Comparison of ENCODE assay signal across 35 cellular contexts in genomic region chr9:21404146-21404545, GRCh38. TPM values are rescaled to one million over a fixed set of nuclear protein-coding genes. Genes with fewer than 3 reads are reported as not detected.
"Had no signal": no experiment of that assay in that cellular context is flagged by ENCODE, and none has a peak within 500 bp of the region (broad histone marks: within the 10 kb centered on the region; RNA-seq: fewer than 3 reads in every experiment).

No MANE protein-coding gene starts in this region.

- ATAC-seq: natural killer cell; psoas muscle; right lobe of liver; stimulated activated naive B cell treated with anti-CD40 and anti-IgM and Interleukin-4, amounts not matched to agents 10 μg/mL and 1 μg/mL and 100 μg/mL, for 72 hours; stimulated activated naive CD8-positive, alpha-beta T cell treated with anti-CD3 and anti-CD28 coated beads, Interleukin-15, Interleukin-2, amounts not matched to agents 100 U/mL and 50 U/mL, for 24 hours had no signal

- H3K27me3 ChIP-seq: testis had no signal

- DNase-seq: hypothalamus; immature natural killer cell; islet precursor cell; left ventricle myocardium inferior; mesendoderm; naive B cell; natural killer cell; nephron progenitor cell; occipital lobe; psoas muscle; right lobe of liver; stimulated activated CD4-positive, alpha-beta T cell treated with anti-CD3 and anti-CD28 coated beads, Interleukin-12 subunit alpha, Interleukin-12 subunit beta, amount 100 ng/mL, for 4 hours; stimulated activated CD4-positive, alpha-beta T cell treated with anti-CD3 and anti-CD28 coated beads, Interleukin-15, amount 100 ng/mL, for 24 hours; stimulated activated CD4-positive, alpha-beta T cell treated with anti-CD3 and anti-CD28 coated beads, Interleukin-2, amount 100 ng/mL, for 24 hours; stimulated activated CD4-positive, alpha-beta T cell treated with anti-CD3 and anti-CD28 coated beads, Interleukin-4, amount 100 ng/mL, for 1 hour; stimulated activated naive B cell treated with anti-CD40 and anti-IgM and Interleukin-4, amounts not matched to agents 10 μg/mL and 1 μg/mL and 100 μg/mL, for 72 hours; stimulated activated naive CD8-positive, alpha-beta T cell treated with anti-CD3 and anti-CD28 coated beads, Interleukin-15, Interleukin-2, amounts not matched to agents 100 U/mL and 50 U/mL, for 24 hours; stomach; testis; thyroid gland; transverse colon; upper lobe of left lung had no signal

- H3K9me3 ChIP-seq: left ventricle myocardium inferior, neutrophil, psoas muscle, right lobe of liver, stomach, testis, thyroid gland, transverse colon, upper lobe of left lung, vagina had no signal

- H3K36me3 ChIP-seq: left ventricle myocardium inferior, neural progenitor cell, neutrophil, right lobe of liver, stomach, thyroid gland, transverse colon, upper lobe of left lung, vagina had no signal

- H2AFZ ChIP-seq: neural progenitor cell, parathyroid adenoma had no signal

- H3K4me3 ChIP-seq: left ventricle myocardium inferior, lung, neural progenitor cell, psoas muscle, right lobe of liver, stomach, testis, thyroid gland, transverse colon, upper lobe of left lung, vagina had no signal

- H3K27ac ChIP-seq: left ventricle myocardium inferior, neural progenitor cell, neutrophil, parathyroid adenoma, psoas muscle, right lobe of liver, stomach, testis, thyroid gland, transverse colon, upper lobe of left lung, vagina had no signal

- H3K79me2 ChIP-seq: parathyroid adenoma had no signal

- H3K9ac ChIP-seq: neural progenitor cell, parathyroid adenoma had no signal

- H3K4me1 ChIP-seq: neural progenitor cell, parathyroid adenoma, testis had no signal

- H3K4me2 ChIP-seq: neural progenitor cell had no signal

RNA-seq across cellular contexts. Expression of gene IFNA8, which starts 4.8 kb away (rescaled TPM):
- total RNA-seq: kidney epithelial cell, left ventricle myocardium inferior, lower leg skin, lung, mesothelial cell of epicardium, mononuclear cell, natural killer cell, occipital lobe, osteocyte, posterior vena cava, psoas muscle, right lobe of liver, skeletal muscle tissue, stomach, testis, thyroid gland, transverse colon, upper lobe of left lung, urinary bladder, vagina had no signal
- polyA plus RNA-seq: immature natural killer cell, lung, psoas muscle, stomach, urinary bladder had no signal

RNA-seq across cellular contexts. Expression of gene IFNA2, which starts 18.9 kb away (rescaled TPM):
- total RNA-seq: kidney epithelial cell, left ventricle myocardium inferior, lower leg skin, lung, natural killer cell, occipital lobe, osteocyte, posterior vena cava, psoas muscle, right lobe of liver, skeletal muscle tissue, stomach, thyroid gland, transverse colon, upper lobe of left lung, urinary bladder, vagina had no signal
- polyA plus RNA-seq: immature natural killer cell, lung, psoas muscle, stomach, urinary bladder had no signal

RNA-seq across cellular contexts. Expression of gene IFNA1, which starts 36.1 kb away (rescaled TPM):
- total RNA-seq: kidney epithelial cell, left ventricle myocardium inferior, lower leg skin, lung, mesothelial cell of epicardium, mononuclear cell, natural killer cell, occipital lobe, osteocyte, posterior vena cava, psoas muscle, right lobe of liver, skeletal muscle tissue, stomach, testis, thyroid gland, transverse colon, urinary bladder, vagina had no signal
- polyA plus RNA-seq: immature natural killer cell, psoas muscle, stomach, urinary bladder had no signal

RNA-seq across cellular contexts. Expression of gene IFNA13, which starts 36.3 kb away (rescaled TPM):
- total RNA-seq: kidney epithelial cell, left ventricle myocardium inferior, lower leg skin, lung, mononuclear cell, natural killer cell, occipital lobe, osteocyte, posterior vena cava, psoas muscle, right lobe of liver, stomach, thyroid gland, transverse colon, upper lobe of left lung, urinary bladder, vagina had no signal
- polyA plus RNA-seq: immature natural killer cell, lung, psoas muscle, stomach, urinary bladder had no signal

RNA-seq across cellular contexts. Expression of gene IFNA6, which starts 53.5 kb away (rescaled TPM):
- total RNA-seq: kidney epithelial cell, left ventricle myocardium inferior, lower leg skin, lung, mesothelial cell of epicardium, natural killer cell, occipital lobe, osteocyte, posterior vena cava, psoas muscle, right lobe of liver, skeletal muscle tissue, stomach, thyroid gland, transverse colon, upper lobe of left lung, urinary bladder, vagina had no signal
- polyA plus RNA-seq: immature natural killer cell, lung, psoas muscle, stomach, urinary bladder had no signal
